In the genomic region with DNA sequence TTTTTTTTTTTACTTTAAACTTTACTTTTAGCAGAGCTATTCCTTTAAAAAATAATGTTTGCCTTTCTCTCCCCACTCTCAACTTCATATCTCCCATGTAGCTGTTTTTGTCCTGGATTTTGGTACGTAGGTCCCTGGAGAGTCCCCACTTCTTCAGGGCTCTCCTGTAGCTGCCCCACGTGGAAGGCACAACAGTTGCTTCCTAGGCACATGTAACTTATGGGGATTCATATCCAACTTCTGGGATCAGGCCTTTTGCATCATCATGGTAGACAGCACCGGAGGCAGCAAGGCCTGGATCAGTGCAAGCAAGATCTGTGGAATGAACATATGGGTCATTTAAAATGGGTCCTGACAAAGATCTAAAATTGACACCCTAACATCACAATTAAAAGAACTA, we compare ENCODE assay signal across 38 cellular contexts.
"Had no signal": no experiment of that assay in that cellular context is flagged by ENCODE, and none has a peak within 500 bp of the region (broad histone marks: within the 10 kb centered on the region; RNA-seq: fewer than 3 reads in every experiment).

No MANE protein-coding gene starts in this region.

- FAIRE-seq: astrocyte, TTC549 had no signal

- H3K36me3 Mint-ChIP-seq: activated CD4-positive, alpha-beta memory T cell treated with anti-CD3 and anti-CD28 coated beads for 36 hours; activated naive CD8-positive, alpha-beta T cell treated with anti-CD3 and anti-CD28 coated beads for 36 hours; T-cell had no signal

- H3K9me3 Mint-ChIP-seq: activated B cell treated with CpG ODN at 0.5 μM for 24 hours; activated CD4-positive, alpha-beta memory T cell treated with anti-CD3 and anti-CD28 coated beads for 36 hours; activated CD8-positive, alpha-beta T cell treated with anti-CD3 and anti-CD28 coated beads for 36 hours; activated naive CD4-positive, alpha-beta T cell treated with anti-CD3 and anti-CD28 coated beads for 36 hours; activated T-cell treated with anti-CD3 and anti-CD28 coated beads, Interleukin-2, amount 50 U/mL, for 4 hours; activated T-helper 1 cell treated with anti-CD3 and anti-CD28 coated beads, Interleukin-12 subunit alpha, Interleukin-12 subunit beta, Interleukin-2, Interleukin-4 antibody, amounts not matched to agents 30 ng/mL and 10 ng/mL and 1 ng/mL, durations not matched to agents 14 hours and 24 hours and 36 hours; activated T-helper 17 cell treated with anti-CD3 and anti-CD28 coated beads, Interleukin-2, amount 50 U/mL, for 72 hours; central memory CD8-positive, alpha-beta T cell; T-cell; T-helper 2 cell treated with Interferon-gamma antibody and Interleukin-4, amounts not matched to agents 5 μg/mL and 100 μg/mL, for 36 hours had no signal

- H3K27ac ChIP-seq: adrenal gland, body of pancreas, brain microvascular endothelial cell, breast epithelium, VCaP had no signal

- H3K27ac Mint-ChIP-seq: activated B cell treated with CpG ODN at 0.5 μM for 24 hours; activated CD4-positive, alpha-beta memory T cell treated with anti-CD3 and anti-CD28 coated beads for 36 hours; activated CD8-positive, alpha-beta T cell treated with anti-CD3 and anti-CD28 coated beads for 36 hours; activated naive CD4-positive, alpha-beta T cell treated with anti-CD3 and anti-CD28 coated beads for 36 hours; activated naive CD4-positive, alpha-beta T cell treated with anti-CD3 and anti-CD28 coated beads, Interleukin-2, amount 50 U/mL, for 72 hours; activated naive CD8-positive, alpha-beta T cell treated with anti-CD3 and anti-CD28 coated beads for 36 hours; activated T-cell treated with anti-CD3 and anti-CD28 coated beads, Interleukin-2, amount 50 U/mL, for 72 hours; activated T-helper 1 cell treated with anti-CD3 and anti-CD28 coated beads, Interleukin-12 subunit alpha, Interleukin-12 subunit beta, Interleukin-2, Interleukin-4 antibody, amounts not matched to agents 30 ng/mL and 10 ng/mL and 1 ng/mL, durations not matched to agents 14 hours and 24 hours and 36 hours; activated T-helper 17 cell treated with anti-CD3 and anti-CD28 coated beads, Interleukin-2, amount 50 U/mL, for 72 hours; T-cell; T-helper 17 cell; T-helper 2 cell treated with Interferon-gamma antibody and Interleukin-4, amounts not matched to agents 5 μg/mL and 100 μg/mL, for 36 hours had no signal

- H3K4me1 ChIP-seq: adrenal gland, breast epithelium had no signal

- H3K36me3 ChIP-seq: adrenal gland, brain microvascular endothelial cell, breast epithelium had no signal

- ATAC-seq: activated CD8-positive, alpha-beta T cell treated with anti-CD3 and anti-CD28 coated beads for 36 hours; activated naive CD4-positive, alpha-beta T cell treated with anti-CD3 and anti-CD28 coated beads, Interleukin-2, amount 50 U/mL, for 72 hours; activated T-cell treated with anti-CD3 and anti-CD28 coated beads, Interleukin-2, amount 50 U/mL, for 4 hours; activated T-cell treated with anti-CD3 and anti-CD28 coated beads, Interleukin-2, amount 50 U/mL, for 72 hours; activated T-helper 17 cell treated with anti-CD3 and anti-CD28 coated beads, Interleukin-2, amount 50 U/mL, for 72 hours; body of pancreas; T-cell; T-helper 17 cell had no signal

- H3K4me3 Mint-ChIP-seq: activated B cell treated with CpG ODN at 0.5 μM for 24 hours; activated CD4-positive, alpha-beta memory T cell treated with anti-CD3 and anti-CD28 coated beads for 36 hours; activated CD4-positive, alpha-beta T cell treated with anti-CD3 and anti-CD28 coated beads, Interleukin-2, amount 10 ng/mL, durations not matched to agents 24 days and 14 days; activated CD8-positive, alpha-beta T cell treated with anti-CD3 and anti-CD28 coated beads for 36 hours; activated naive CD4-positive, alpha-beta T cell treated with anti-CD3 and anti-CD28 coated beads for 36 hours; activated naive CD8-positive, alpha-beta T cell treated with anti-CD3 and anti-CD28 coated beads for 36 hours; activated T-cell treated with anti-CD3 and anti-CD28 coated beads, Interleukin-2, amount 50 U/mL, for 4 hours; activated T-cell treated with anti-CD3 and anti-CD28 coated beads, Interleukin-2, amount 50 U/mL, for 72 hours; activated T-helper 1 cell treated with anti-CD3 and anti-CD28 coated beads, Interleukin-12 subunit alpha, Interleukin-12 subunit beta, Interleukin-2, Interleukin-4 antibody, amounts not matched to agents 30 ng/mL and 10 ng/mL and 1 ng/mL, durations not matched to agents 14 hours and 24 hours and 36 hours; activated T-helper 17 cell treated with anti-CD3 and anti-CD28 coated beads, Interleukin-2, amount 50 U/mL, for 72 hours; central memory CD8-positive, alpha-beta T cell; T-cell; T-helper 17 cell; T-helper 2 cell treated with Interferon-gamma antibody and Interleukin-4, amounts not matched to agents 5 μg/mL and 100 μg/mL, for 36 hours had no signal

- H3K9me3 ChIP-seq: adrenal gland, body of pancreas, breast epithelium had no signal

- H3K27me3 ChIP-seq: adrenal gland, body of pancreas, brain microvascular endothelial cell, breast epithelium had no signal

- H3K4me1 Mint-ChIP-seq: activated B cell treated with CpG ODN at 0.5 μM for 24 hours; activated CD4-positive, alpha-beta T cell treated with anti-CD3 and anti-CD28 coated beads, Interleukin-2, amount 10 ng/mL, durations not matched to agents 24 days and 14 days; activated naive CD8-positive, alpha-beta T cell treated with anti-CD3 and anti-CD28 coated beads for 36 hours; activated T-helper 17 cell treated with anti-CD3 and anti-CD28 coated beads, Interleukin-2, amount 50 U/mL, for 72 hours; central memory CD8-positive, alpha-beta T cell; T-cell had no signal

- H3K4me3 ChIP-seq: adrenal gland, body of pancreas, breast epithelium had no signal

- DNase-seq: activated B cell treated with CpG ODN at 0.5 μM for 24 hours; activated CD4-positive, alpha-beta memory T cell treated with anti-CD3 and anti-CD28 coated beads for 36 hours; activated CD4-positive, alpha-beta T cell treated with anti-CD3 and anti-CD28 coated beads for 4 hours; activated CD4-positive, alpha-beta T cell treated with anti-CD3 and anti-CD28 coated beads, Interleukin-2, amount 10 ng/mL, durations not matched to agents 24 days and 14 days; activated CD4-positive, alpha-beta T cell treated with anti-CD3 and anti-CD28 coated beads, Interleukin-2, amount 50 U/mL, for 1 hour; activated CD4-positive, alpha-beta T cell treated with anti-CD3 and anti-CD28 coated beads, Interleukin-2, amount 50 U/mL, for 4 hours; activated CD4-positive, CD25-positive, alpha-beta regulatory T cell treated with anti-CD3 and anti-CD28 coated beads, Interleukin-2, amount 50 U/mL, for 72 hours; activated CD8-positive, alpha-beta memory T cell treated with anti-CD3 and anti-CD28 coated beads, Interleukin-2, amount 50 U/mL, for 4 hours; activated CD8-positive, alpha-beta T cell treated with anti-CD3 and anti-CD28 coated beads for 36 hours; activated effector memory CD4-positive, alpha-beta T cell treated with anti-CD3 and anti-CD28 coated beads, Interleukin-2, amount 50 U/mL, for 16 hours; activated gamma-delta T cell treated with Interleukin-2 at 50 U/mL for 16 hours; activated naive CD4-positive, alpha-beta T cell; activated naive CD4-positive, alpha-beta T cell treated with anti-CD3 and anti-CD28 coated beads for 36 hours; activated naive CD4-positive, alpha-beta T cell treated with anti-CD3 and anti-CD28 coated beads, Interleukin-2, amount 50 U/mL, for 16 hours; activated naive CD8-positive, alpha-beta T cell treated with anti-CD3 and anti-CD28 coated beads for 36 hours; activated T-cell treated with anti-CD3 and anti-CD28 coated beads for 4 hours; activated T-cell treated with anti-CD3 and anti-CD28 coated beads, Interleukin-2, amount 50 U/mL, for 1 hour; activated T-cell treated with anti-CD3 and anti-CD28 coated beads, Interleukin-2, amount 50 U/mL, for 4 hours; activated T-cell treated with anti-CD3 and anti-CD28 coated beads, Interleukin-2, amount 50 U/mL, for 72 hours; adrenal gland; amniotic stem cell; aorta; body of pancreas; brain microvascular endothelial cell; caudate nucleus; cerebellar nuclear complex; T-cell; T-helper 17 cell; T-helper 9 cell had no signal
